Comparison of ENCODE assay signal across 1 cellular context in the genomic region with DNA sequence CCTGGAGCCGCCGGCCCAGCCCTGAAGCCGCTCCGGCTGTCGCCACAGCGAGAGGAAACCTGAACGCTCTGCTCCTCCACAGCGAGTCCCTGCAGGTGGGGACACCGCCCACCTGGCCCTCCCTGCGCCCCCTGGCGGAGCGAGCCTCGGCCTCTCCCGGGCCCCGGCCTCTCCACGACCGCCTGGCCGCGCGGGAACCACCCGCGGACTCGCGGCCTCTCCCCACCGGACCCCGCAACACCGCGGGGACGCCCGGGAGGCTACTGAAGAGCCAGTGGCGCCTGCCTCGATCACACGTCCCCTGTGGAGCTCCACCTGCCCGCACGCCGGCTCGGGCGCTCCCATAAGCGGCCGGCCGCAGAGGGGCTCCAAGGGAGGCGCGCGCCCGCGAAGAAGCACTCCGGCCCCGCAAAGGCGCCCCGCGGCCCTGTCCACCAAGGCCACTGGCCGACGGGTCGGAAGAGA.
TF ChIP-seq lines count a peak whose summit lies in the region.

No MANE protein-coding gene starts in this region.

TF ChIP-seq in K562, 482 proteins besides CTCF, POLR2A, EP300 and RAD21 (continued from another document and continues in another):
- TF ChIP-seq FOXP4 (CRISPR knock-in tag; IDR thresholded peaks at IDR 0.05; ENCODE audit: borderline replicate concordance) (no peak), ZNF175 (CRISPR knock-in tag; IDR thresholded peaks at IDR 0.05; ENCODE audit: low read depth) (no peak), ZNF717 (CRISPR knock-in tag; IDR thresholded peaks at IDR 0.05) (no peak), ZNF316 (IDR thresholded peaks at IDR 0.05) (no peak), ZNF79 (CRISPR knock-in tag; IDR thresholded peaks at IDR 0.05; ENCODE audit: low read depth) (no peak), CBX8 (IDR thresholded peaks at IDR 0.05; ENCODE audit: borderline replicate concordance, extremely low read depth, low read depth, low read length, poor library complexity, severe bottlenecking) (no peak), UBTF (IDR thresholded peaks at IDR 0.05; ENCODE audit: borderline replicate concordance in 1 of 2, low read depth in 2 of 2, low read length in 2 of 2) (0 out of 4 replicates have a peak, but pooled peaks have one; percentile 43 to 59), DACH1 (IDR thresholded peaks at IDR 0.05; ENCODE audit: partially characterized antibody) (no peak), ZNF445 (CRISPR knock-in tag; IDR thresholded peaks at IDR 0.05; ENCODE audit: low read depth) (no peak), YBX1 (IDR thresholded peaks at IDR 0.05) (no peak), HLTF (IDR thresholded peaks at IDR 0.05) (no peak), ETV6 (IDR thresholded peaks at IDR 0.05; ENCODE audit: borderline replicate concordance in 1 of 2, low read depth in 2 of 2, low read length in 1 of 2) (no peak), ETV6 (CRISPR knock-in tag; IDR thresholded peaks at IDR 0.05; ENCODE audit: borderline replicate concordance) (no peak), RAD51 (IDR thresholded peaks at IDR 0.05; ENCODE audit: borderline replicate concordance, low read depth) (no peak), NR2C2 (CRISPR knock-in tag; IDR thresholded peaks at IDR 0.05) (no peak), NR2C2 (tag; IDR thresholded peaks at IDR 0.05) (no peak), POLR2B (IDR thresholded peaks at IDR 0.05; ENCODE audit: low read depth, partially characterized antibody) (no peak), ZNF311 (CRISPR knock-in tag; IDR thresholded peaks at IDR 0.05) (no peak), NFXL1 (CRISPR knock-in tag; IDR thresholded peaks at IDR 0.05) (no peak), TAF7 (tag; IDR thresholded peaks at IDR 0.05) (no peak), XRCC5 (IDR thresholded peaks at IDR 0.05; ENCODE audit: low read depth, low read length) (no peak), TRIM24 (IDR thresholded peaks at IDR 0.05) (no peak), POLR2AphosphoS5 (IDR thresholded peaks at IDR 0.05; ENCODE audit: control insufficient read depth, insufficient read depth, low read depth, low read length) (no peak), SPI1 (IDR thresholded peaks at IDR 0.05; ENCODE audit: borderline replicate concordance, low read depth, low read length) (no peak), ARNT (IDR thresholded peaks at IDR 0.05) (no peak), CREB3 (tag; conservative IDR thresholded peaks at IDR 0.05; ENCODE audit: low read depth) (no peak), ZNF140 (CRISPR knock-in tag; IDR thresholded peaks at IDR 0.05) (no peak), RBM25 (IDR thresholded peaks at IDR 0.05; ENCODE audit: low read depth, low read length, severe bottlenecking) (no peak), ZNF57 (CRISPR knock-in tag; IDR thresholded peaks at IDR 0.05) (no peak)
- TF ChIP-seq, protein P1, sequence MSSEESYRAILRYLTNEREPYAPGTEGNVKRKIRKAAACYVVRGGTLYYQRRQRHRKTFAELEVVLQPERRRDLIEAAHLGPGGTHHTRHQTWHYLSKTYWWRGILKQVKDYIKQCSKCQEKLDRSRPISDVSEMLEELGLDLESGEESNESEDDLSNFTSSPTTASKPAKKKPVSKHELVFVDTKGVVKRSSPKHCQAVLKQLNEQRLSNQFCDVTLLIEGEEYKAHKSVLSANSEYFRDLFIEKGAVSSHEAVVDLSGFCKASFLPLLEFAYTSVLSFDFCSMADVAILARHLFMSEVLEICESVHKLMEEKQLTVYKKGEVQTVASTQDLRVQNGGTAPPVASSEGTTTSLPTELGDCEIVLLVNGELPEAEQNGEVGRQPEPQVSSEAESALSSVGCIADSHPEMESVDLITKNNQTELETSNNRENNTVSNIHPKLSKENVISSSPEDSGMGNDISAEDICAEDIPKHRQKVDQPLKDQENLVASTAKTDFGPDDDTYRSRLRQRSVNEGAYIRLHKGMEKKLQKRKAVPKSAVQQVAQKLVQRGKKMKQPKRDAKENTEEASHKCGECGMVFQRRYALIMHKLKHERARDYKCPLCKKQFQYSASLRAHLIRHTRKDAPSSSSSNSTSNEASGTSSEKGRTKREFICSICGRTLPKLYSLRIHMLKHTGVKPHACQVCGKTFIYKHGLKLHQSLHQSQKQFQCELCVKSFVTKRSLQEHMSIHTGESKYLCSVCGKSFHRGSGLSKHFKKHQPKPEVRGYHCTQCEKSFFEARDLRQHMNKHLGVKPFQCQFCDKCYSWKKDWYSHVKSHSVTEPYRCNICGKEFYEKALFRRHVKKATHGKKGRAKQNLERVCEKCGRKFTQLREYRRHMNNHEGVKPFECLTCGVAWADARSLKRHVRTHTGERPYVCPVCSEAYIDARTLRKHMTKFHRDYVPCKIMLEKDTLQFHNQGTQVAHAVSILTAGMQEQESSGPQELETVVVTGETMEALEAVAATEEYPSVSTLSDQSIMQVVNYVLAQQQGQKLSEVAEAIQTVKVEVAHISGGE (CRISPR knock-in tag; IDR thresholded peaks at IDR 0.05), result no peak
- TF ChIP-seq, protein P2, sequence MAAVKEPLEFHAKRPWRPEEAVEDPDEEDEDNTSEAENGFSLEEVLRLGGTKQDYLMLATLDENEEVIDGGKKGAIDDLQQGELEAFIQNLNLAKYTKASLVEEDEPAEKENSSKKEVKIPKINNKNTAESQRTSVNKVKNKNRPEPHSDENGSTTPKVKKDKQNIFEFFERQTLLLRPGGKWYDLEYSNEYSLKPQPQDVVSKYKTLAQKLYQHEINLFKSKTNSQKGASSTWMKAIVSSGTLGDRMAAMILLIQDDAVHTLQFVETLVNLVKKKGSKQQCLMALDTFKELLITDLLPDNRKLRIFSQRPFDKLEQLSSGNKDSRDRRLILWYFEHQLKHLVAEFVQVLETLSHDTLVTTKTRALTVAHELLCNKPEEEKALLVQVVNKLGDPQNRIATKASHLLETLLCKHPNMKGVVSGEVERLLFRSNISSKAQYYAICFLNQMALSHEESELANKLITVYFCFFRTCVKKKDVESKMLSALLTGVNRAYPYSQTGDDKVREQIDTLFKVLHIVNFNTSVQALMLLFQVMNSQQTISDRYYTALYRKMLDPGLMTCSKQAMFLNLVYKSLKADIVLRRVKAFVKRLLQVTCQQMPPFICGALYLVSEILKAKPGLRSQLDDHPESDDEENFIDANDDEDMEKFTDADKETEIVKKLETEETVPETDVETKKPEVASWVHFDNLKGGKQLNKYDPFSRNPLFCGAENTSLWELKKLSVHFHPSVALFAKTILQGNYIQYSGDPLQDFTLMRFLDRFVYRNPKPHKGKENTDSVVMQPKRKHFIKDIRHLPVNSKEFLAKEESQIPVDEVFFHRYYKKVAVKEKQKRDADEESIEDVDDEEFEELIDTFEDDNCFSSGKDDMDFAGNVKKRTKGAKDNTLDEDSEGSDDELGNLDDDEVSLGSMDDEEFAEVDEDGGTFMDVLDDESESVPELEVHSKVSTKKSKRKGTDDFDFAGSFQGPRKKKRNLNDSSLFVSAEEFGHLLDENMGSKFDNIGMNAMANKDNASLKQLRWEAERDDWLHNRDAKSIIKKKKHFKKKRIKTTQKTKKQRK (IDR thresholded peaks at IDR 0.05; ENCODE audit: borderline replicate concordance, low read depth, low read length), result no peak
- TF ChIP-seq, protein P3, sequence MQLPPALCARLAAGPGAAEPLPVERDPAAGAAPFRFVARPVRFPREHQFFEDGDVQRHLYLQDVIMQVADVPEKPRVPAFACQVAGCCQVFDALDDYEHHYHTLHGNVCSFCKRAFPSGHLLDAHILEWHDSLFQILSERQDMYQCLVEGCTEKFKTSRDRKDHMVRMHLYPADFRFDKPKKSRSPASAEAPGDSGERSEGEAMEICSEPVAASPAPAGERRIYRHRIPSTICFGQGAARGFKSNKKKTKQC (CRISPR knock-in tag; IDR thresholded peaks at IDR 0.05), result peak; percentile 59; the same call in 1 of the 2 replicates
- TF ChIP-seq, protein P4, sequence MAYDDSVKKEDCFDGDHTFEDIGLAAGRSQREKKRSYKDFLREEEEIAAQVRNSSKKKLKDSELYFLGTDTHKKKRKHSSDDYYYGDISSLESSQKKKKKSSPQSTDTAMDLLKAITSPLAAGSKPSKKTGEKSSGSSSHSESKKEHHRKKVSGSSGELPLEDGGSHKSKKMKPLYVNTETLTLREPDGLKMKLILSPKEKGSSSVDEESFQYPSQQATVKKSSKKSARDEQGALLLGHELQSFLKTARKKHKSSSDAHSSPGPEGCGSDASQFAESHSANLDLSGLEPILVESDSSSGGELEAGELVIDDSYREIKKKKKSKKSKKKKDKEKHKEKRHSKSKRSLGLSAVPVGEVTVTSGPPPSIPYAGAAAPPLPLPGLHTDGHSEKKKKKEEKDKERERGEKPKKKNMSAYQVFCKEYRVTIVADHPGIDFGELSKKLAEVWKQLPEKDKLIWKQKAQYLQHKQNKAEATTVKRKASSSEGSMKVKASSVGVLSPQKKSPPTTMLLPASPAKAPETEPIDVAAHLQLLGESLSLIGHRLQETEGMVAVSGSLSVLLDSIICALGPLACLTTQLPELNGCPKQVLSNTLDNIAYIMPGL (CRISPR knock-in tag; IDR thresholded peaks at IDR 0.05), result no peak
- TF ChIP-seq, protein P5, sequence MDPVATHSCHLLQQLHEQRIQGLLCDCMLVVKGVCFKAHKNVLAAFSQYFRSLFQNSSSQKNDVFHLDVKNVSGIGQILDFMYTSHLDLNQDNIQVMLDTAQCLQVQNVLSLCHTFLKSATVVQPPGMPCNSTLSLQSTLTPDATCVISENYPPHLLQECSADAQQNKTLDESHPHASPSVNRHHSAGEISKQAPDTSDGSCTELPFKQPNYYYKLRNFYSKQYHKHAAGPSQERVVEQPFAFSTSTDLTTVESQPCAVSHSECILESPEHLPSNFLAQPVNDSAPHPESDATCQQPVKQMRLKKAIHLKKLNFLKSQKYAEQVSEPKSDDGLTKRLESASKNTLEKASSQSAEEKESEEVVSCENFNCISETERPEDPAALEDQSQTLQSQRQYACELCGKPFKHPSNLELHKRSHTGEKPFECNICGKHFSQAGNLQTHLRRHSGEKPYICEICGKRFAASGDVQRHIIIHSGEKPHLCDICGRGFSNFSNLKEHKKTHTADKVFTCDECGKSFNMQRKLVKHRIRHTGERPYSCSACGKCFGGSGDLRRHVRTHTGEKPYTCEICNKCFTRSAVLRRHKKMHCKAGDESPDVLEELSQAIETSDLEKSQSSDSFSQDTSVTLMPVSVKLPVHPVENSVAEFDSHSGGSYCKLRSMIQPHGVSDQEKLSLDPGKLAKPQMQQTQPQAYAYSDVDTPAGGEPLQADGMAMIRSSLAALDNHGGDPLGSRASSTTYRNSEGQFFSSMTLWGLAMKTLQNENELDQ (CRISPR knock-in tag; IDR thresholded peaks at IDR 0.05; ENCODE audit: borderline replicate concordance), result no peak
- TF ChIP-seq, protein P6, sequence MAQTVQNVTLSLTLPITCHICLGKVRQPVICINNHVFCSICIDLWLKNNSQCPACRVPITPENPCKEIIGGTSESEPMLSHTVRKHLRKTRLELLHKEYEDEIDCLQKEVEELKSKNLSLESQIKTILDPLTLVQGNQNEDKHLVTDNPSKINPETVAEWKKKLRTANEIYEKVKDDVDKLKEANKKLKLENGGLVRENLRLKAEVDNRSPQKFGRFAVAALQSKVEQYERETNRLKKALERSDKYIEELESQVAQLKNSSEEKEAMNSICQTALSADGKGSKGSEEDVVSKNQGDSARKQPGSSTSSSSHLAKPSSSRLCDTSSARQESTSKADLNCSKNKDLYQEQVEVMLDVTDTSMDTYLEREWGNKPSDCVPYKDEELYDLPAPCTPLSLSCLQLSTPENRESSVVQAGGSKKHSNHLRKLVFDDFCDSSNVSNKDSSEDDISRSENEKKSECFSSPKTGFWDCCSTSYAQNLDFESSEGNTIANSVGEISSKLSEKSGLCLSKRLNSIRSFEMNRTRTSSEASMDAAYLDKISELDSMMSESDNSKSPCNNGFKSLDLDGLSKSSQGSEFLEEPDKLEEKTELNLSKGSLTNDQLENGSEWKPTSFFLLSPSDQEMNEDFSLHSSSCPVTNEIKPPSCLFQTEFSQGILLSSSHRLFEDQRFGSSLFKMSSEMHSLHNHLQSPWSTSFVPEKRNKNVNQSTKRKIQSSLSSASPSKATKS (CRISPR knock-in tag; IDR thresholded peaks at IDR 0.05), result no peak
